In genomic region chr22:38798496-38798895, GRCh38 we compare ENCODE assay signal across 26 cellular contexts. TPM values are rescaled to one million over a fixed set of nuclear protein-coding genes. Genes with fewer than 3 reads are reported as not detected.
A peak's percentile ranks its signal among the peaks of the same experiment; 100 is the strongest.
DNase-seq lines count a peak whose midpoint lies in the region; ATAC-seq, FAIRE-seq and TF ChIP-seq lines count a peak whose summit lies in the region.
"Had no signal": no experiment of that assay in that cellular context is flagged by ENCODE, and none has a peak within 500 bp of the region (broad histone marks: within the 10 kb centered on the region; RNA-seq: fewer than 3 reads in every experiment).

No MANE protein-coding gene starts in this region.

- peak in 2 of 4 experiments; percentile 15 to 25 for ATAC-seq in T-cell (replicated peaks in 1 of 4)
- no peak for ATAC-seq in naive thymus-derived CD8-positive, alpha-beta T cell
- ATAC-seq: A549, GM23338 had no signal

- no peak overlapping the region for H3K4me3 ChIP-seq in smooth muscle cell
- H3K4me3 ChIP-seq: A549; BLaER1 treated with 17β-estradiol and CSF1 and Interleukin-3, amounts not matched to agents 10 nM and 100 nM; GM23338; HAP-1 had no signal

- no peaks in the 10 kb centered on the region for H3K36me3 ChIP-seq in smooth muscle cell (ENCODE audit: low read depth)
- H3K36me3 ChIP-seq: BE2C; BLaER1 treated with 17β-estradiol and CSF1 and Interleukin-3, amounts not matched to agents 10 nM and 100 nM; HAP-1 had no signal

- H3K4me3 Mint-ChIP-seq in activated naive CD4-positive, alpha-beta T cell treated with anti-CD3 and anti-CD28 coated beads, Interleukin-2, amount 50 U/mL, for 24 hours, result peak overlapping the region; percentile 23
- no peak overlapping the region for H3K4me3 Mint-ChIP-seq in activated naive CD4-positive, alpha-beta T cell treated with anti-CD3 and anti-CD28 coated beads for 36 hours
- peak overlapping the region in 1 of 3 donors; percentile 46 for H3K4me3 Mint-ChIP-seq in T-cell
- H3K4me3 Mint-ChIP-seq in naive thymus-derived CD8-positive, alpha-beta T cell, result peak overlapping the region in 6 of 10 donors; percentile 3 to 61 (median 32)
- H3K4me3 Mint-ChIP-seq: CD14-positive monocyte, GM23338 had no signal

- H3K9ac ChIP-seq in smooth muscle cell (ENCODE audit: low read depth), result no peak overlapping the region
- H3K9ac ChIP-seq: BLaER1 treated with 17β-estradiol and CSF1 and Interleukin-3, amounts not matched to agents 10 nM and 100 nM had no signal

- H3K27me3 Mint-ChIP-seq in activated naive CD4-positive, alpha-beta T cell treated with anti-CD3 and anti-CD28 coated beads, Interleukin-2, amount 50 U/mL, for 24 hours, result peaks cover under 1% of the 10 kb centered on the region
- H3K27me3 Mint-ChIP-seq in activated naive CD4-positive, alpha-beta T cell treated with anti-CD3 and anti-CD28 coated beads for 36 hours (ENCODE audit: low read depth), result no peaks in the 10 kb centered on the region
- H3K27me3 Mint-ChIP-seq in T-cell, result peaks cover 5 to 32% of the 10 kb centered on the region in 2 donors
- peaks cover under 1 to 30% (median 3%) of the 10 kb centered on the region in 5 donors for H3K27me3 Mint-ChIP-seq in naive thymus-derived CD8-positive, alpha-beta T cell

- peak overlapping the region; percentile 31 for H3K27ac Mint-ChIP-seq in activated naive CD4-positive, alpha-beta T cell treated with anti-CD3 and anti-CD28 coated beads, Interleukin-2, amount 50 U/mL, for 24 hours
- no peak overlapping the region for H3K27ac Mint-ChIP-seq in activated naive CD4-positive, alpha-beta T cell treated with anti-CD3 and anti-CD28 coated beads for 36 hours
- H3K27ac Mint-ChIP-seq in T-cell, result peak overlapping the region; percentile 50 to 62
- H3K27ac Mint-ChIP-seq in naive thymus-derived CD8-positive, alpha-beta T cell, result peak overlapping the region in 9 of 10 donors; percentile 6 to 91 (median 63)
- H3K27ac Mint-ChIP-seq: CD14-positive monocyte, GM23338 had no signal

- H3K36me3 Mint-ChIP-seq in activated naive CD4-positive, alpha-beta T cell treated with anti-CD3 and anti-CD28 coated beads, Interleukin-2, amount 50 U/mL, for 24 hours, result no peaks in the 10 kb centered on the region
- no peaks in the 10 kb centered on the region for H3K36me3 Mint-ChIP-seq in activated naive CD4-positive, alpha-beta T cell treated with anti-CD3 and anti-CD28 coated beads for 36 hours (ENCODE audit: low read depth)
- H3K36me3 Mint-ChIP-seq in T-cell, result no peaks in the 10 kb centered on the region
- H3K36me3 Mint-ChIP-seq in naive thymus-derived CD8-positive, alpha-beta T cell, result peaks cover 0 to 4% (median 0%) of the 10 kb centered on the region in 3 donors
- H3K36me3 Mint-ChIP-seq: CD14-positive monocyte; CD4-positive, alpha-beta memory T cell had no signal

- H3K4me1 Mint-ChIP-seq in activated naive CD4-positive, alpha-beta T cell treated with anti-CD3 and anti-CD28 coated beads, Interleukin-2, amount 50 U/mL, for 24 hours, result peaks cover 30% of the 10 kb centered on the region
- H3K4me1 Mint-ChIP-seq in activated naive CD4-positive, alpha-beta T cell treated with anti-CD3 and anti-CD28 coated beads for 36 hours (ENCODE audit: low read depth), result peaks cover 13% of the 10 kb centered on the region
- H3K4me1 Mint-ChIP-seq in T-cell, result peaks cover 21 to 27% (median 22%) of the 10 kb centered on the region in 3 donors
- H3K4me1 Mint-ChIP-seq in naive thymus-derived CD8-positive, alpha-beta T cell, result peaks cover 20 to 32% (median 25%) of the 10 kb centered on the region in 4 donors

- peaks cover 11% of the 10 kb centered on the region for H3K27me3 ChIP-seq in smooth muscle cell (ENCODE audit: low read depth)
- H3K27me3 ChIP-seq: BLaER1 treated with 17β-estradiol and CSF1 and Interleukin-3, amounts not matched to agents 10 nM and 100 nM had no signal

- no peak overlapping the region for H2AFZ ChIP-seq in smooth muscle cell (ENCODE audit: low read depth)
- H2AFZ ChIP-seq: GM23338 had no signal

- no peaks in the 10 kb centered on the region for H3K9me3 ChIP-seq in smooth muscle cell (replicated peaks; ENCODE audit: low read depth)
- H3K9me3 ChIP-seq: BE2C had no signal

- H3F3A ChIP-seq in smooth muscle cell (ENCODE audit: low read depth), result no peaks in the 10 kb centered on the region

- peak; percentile 75 for FAIRE-seq in urothelium cell line (lab: Jason Lieb, UNC)
- FAIRE-seq: A549, GM12891, GM18507, H54 had no signal

- H3K9me3 Mint-ChIP-seq in activated naive CD4-positive, alpha-beta T cell treated with anti-CD3 and anti-CD28 coated beads, Interleukin-2, amount 50 U/mL, for 24 hours, result no peaks in the 10 kb centered on the region
- peaks cover 4% of the 10 kb centered on the region for H3K9me3 Mint-ChIP-seq in activated naive CD4-positive, alpha-beta T cell treated with anti-CD3 and anti-CD28 coated beads for 36 hours
- H3K9me3 Mint-ChIP-seq in T-cell, result peaks cover 0 to 8% (median 5%) of the 10 kb centered on the region in 3 donors
- H3K9me3 Mint-ChIP-seq in naive thymus-derived CD8-positive, alpha-beta T cell, result peaks cover 0 to 9% (median 2%) of the 10 kb centered on the region in 9 donors
- H3K9me3 Mint-ChIP-seq: GM23338 had no signal

- peaks cover 2% of the 10 kb centered on the region for H3K79me2 ChIP-seq in smooth muscle cell (ENCODE audit: low read depth)

- CTCF ChIA-PET in activated naive CD4-positive, alpha-beta T cell treated with anti-CD3 and anti-CD28 coated beads for 36 hours (lab: Charles Lee), result interaction anchor here (0.6 kb wide), 1 partner anchor 614 kb away, joined by 4 read pairs; no protein-coding TSS in a partner anchor
- CTCF ChIA-PET in T-cell (lab: Charles Lee), result no interaction called here

- no peak overlapping the region for H3K27ac ChIP-seq in smooth muscle cell (ENCODE audit: low read depth)
- H3K27ac ChIP-seq: BLaER1 treated with 17β-estradiol and CSF1 and Interleukin-3, amounts not matched to agents 10 nM and 100 nM had no signal

- intact Hi-C loops in activated naive CD4-positive, alpha-beta T cell treated with anti-CD3 and anti-CD28 coated beads for 36 hours (cut with micrococcal nuclease), result no loop called here

- H4K20me1 ChIP-seq in smooth muscle cell (ENCODE audit: low read depth), result no peaks in the 10 kb centered on the region
- H4K20me1 ChIP-seq: BLaER1 treated with 17β-estradiol and CSF1 and Interleukin-3, amounts not matched to agents 10 nM and 100 nM had no signal

- TF ChIP-seq CTCF in smooth muscle cell (IDR thresholded peaks at IDR 0.05; ENCODE audit: borderline replicate concordance, insufficient read depth, poor library complexity, severe bottlenecking), result no peak

- 93% methylated on average over 5 of the region's 5 CpGs for WGBS in smooth muscle cell (ENCODE audit: low lambda C conversion rate)

- no peak for DNase-seq in activated naive CD4-positive, alpha-beta T cell treated with anti-CD3 and anti-CD28 coated beads for 36 hours
- DNase-seq in T-cell (peak in 4 of 34 experiments; percentile 8 to 16 (median 11)), urothelium cell line (ENCODE audit: low spot score) (no peak), smooth muscle cell (lab: John Stamatoyannopoulos, UW; ENCODE audit: unreplicated experiment) (no peak), foreskin melanocyte (no peak), superior temporal gyrus (ENCODE audit: extremely low spot score) (no peak)
- peak in 2 of 10 donors; percentile 35 to 43 for DNase-seq in naive thymus-derived CD8-positive, alpha-beta T cell
- DNase-seq: 8988T; ACHN; AML-193; BE2C; Calu3; CD4-positive, alpha-beta memory T cell; COR-L47; DMS53; DMS79 treated with DMSO at 0.1 percent for 48 hours; GF-D8 had no signal

- no peaks in the 10 kb centered on the region for H3K4me1 ChIP-seq in smooth muscle cell (ENCODE audit: low read depth)

- POLR2A ChIA-PET in T-cell (lab: Charles Lee), result no interaction called here
- POLR2A ChIA-PET in naive thymus-derived CD8-positive, alpha-beta T cell (lab: Charles Lee), result interaction anchor here (1.0 to 1.2 kb wide), 5 partner anchors 45 to 66 kb away, joined by 3 to 5 read pairs (median 4); no protein-coding TSS in a partner anchor

- H3K4me2 ChIP-seq in smooth muscle cell, result no peak overlapping the region
- H3K4me2 ChIP-seq: A549; BLaER1 treated with 17β-estradiol and CSF1 and Interleukin-3, amounts not matched to agents 10 nM and 100 nM; GM23338 had no signal

RNA-seq across cellular contexts. Expression of gene DNAL4, which starts 4.6 kb away (rescaled TPM):
- total RNA-seq in activated naive CD4-positive, alpha-beta T cell treated with anti-CD3 and anti-CD28 coated beads for 36 hours, result 1 to 10 TPM; 5.9 to 8.0 TPM
- total RNA-seq in T-cell, result 10 to 100 TPM in 2 of 5 donors, 1 to 10 TPM in 3; 5.4 to 13.0 (median 8.8) TPM
- 10 to 100 TPM in 1 of 2 experiments, 1 to 10 TPM in 1; 9.3 to 11.5 TPM for total RNA-seq in naive thymus-derived CD8-positive, alpha-beta T cell
- 10 to 100 TPM; 11.2 to 14.7 (median 13.1) TPM for polyA plus RNA-seq in naive thymus-derived CD8-positive, alpha-beta T cell
- 13.5 and 16.7 TPM in 2 replicates for total RNA-seq in smooth muscle cell
- polyA plus RNA-seq in smooth muscle cell, result 29.7 and 33.5 TPM in 2 replicates

RNA-seq across cellular contexts. Expression of gene SUN2, which starts 42.7 kb away (rescaled TPM):
- total RNA-seq in activated naive CD4-positive, alpha-beta T cell treated with anti-CD3 and anti-CD28 coated beads for 36 hours, result 100 to 1,000 TPM; 120 to 121 TPM
- total RNA-seq in T-cell, result 1,000 to 10,000 TPM in 2 of 5 donors, 100 to 1,000 TPM in 3; 526 to 1,075 (median 979) TPM
- 1,000 to 10,000 TPM; 1,061 to 1,073 TPM for total RNA-seq in naive thymus-derived CD8-positive, alpha-beta T cell
- 100 to 1,000 TPM; 491 to 802 (median 518) TPM for polyA plus RNA-seq in naive thymus-derived CD8-positive, alpha-beta T cell
- total RNA-seq in smooth muscle cell, result 59.1 and 60.6 TPM in 2 replicates
- polyA plus RNA-seq in smooth muscle cell, result 71.7 and 81.9 TPM in 2 replicates

RNA-seq across cellular contexts. Expression of gene NPTXR, which starts 45.3 kb away (rescaled TPM):
- total RNA-seq in activated naive CD4-positive, alpha-beta T cell treated with anti-CD3 and anti-CD28 coated beads for 36 hours, result 1 to 10 TPM; 1.4 to 1.5 TPM
- total RNA-seq in T-cell, result 10 to 100 TPM in 2 of 5 donors, 1 to 10 TPM in 3; 4.9 to 13.2 (median 9.1) TPM
- total RNA-seq in naive thymus-derived CD8-positive, alpha-beta T cell, result 10 to 100 TPM; 11.3 to 12.6 TPM
- polyA plus RNA-seq in naive thymus-derived CD8-positive, alpha-beta T cell, result 1 to 10 TPM in 1 of 3 donors, under 1 TPM in 2; 0.73 to 1.1 (median 0.87) TPM
- total RNA-seq in smooth muscle cell, result 1.3 and 2.0 TPM in 2 replicates
- 3.2 and 3.9 TPM in 2 replicates for polyA plus RNA-seq in smooth muscle cell
- polyA plus RNA-seq: CD14-positive monocyte had no signal
